24 cellular contexts compared by ENCODE assay signal in the genomic region with DNA sequence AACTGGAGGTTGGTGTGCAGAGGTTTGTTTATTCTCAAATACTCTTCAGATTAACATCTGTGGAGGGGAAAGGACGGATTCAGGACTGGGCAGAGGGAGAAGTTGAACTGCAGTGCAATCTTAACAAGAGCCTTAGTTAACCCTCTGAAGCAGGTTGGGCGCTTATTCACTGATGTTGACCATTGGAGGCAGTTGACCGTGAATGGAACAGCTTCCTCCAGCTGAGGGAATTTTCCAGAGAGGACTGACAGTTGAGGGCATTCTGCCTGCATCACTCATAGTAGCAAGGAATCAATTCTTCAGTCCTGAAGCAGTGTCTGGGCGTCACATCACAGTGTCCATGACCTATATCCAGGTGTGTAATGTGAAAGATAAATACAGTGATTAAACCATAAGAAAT.
"Had no signal": no experiment of that assay in that cellular context is flagged by ENCODE, and none has a peak within 500 bp of the region (broad histone marks: within the 10 kb centered on the region; RNA-seq: fewer than 3 reads in every experiment).

No MANE protein-coding gene starts in this region.

- H3K27me3 ChIP-seq: ovary, suprapubic skin, tibial artery, uterus had no signal

- ATAC-seq: mucosa of descending colon; naive thymus-derived CD4-positive, alpha-beta T cell; natural killer cell treated with Interleukin-12 subunit alpha and Interleukin-12 subunit beta and Interleukin-15 and Interleukin-18, amount 100 ng/mL, for 72 hours; right cardiac atrium; sciatic nerve; stimulated activated naive B cell treated with anti-CD40 and anti-IgM and Interleukin-4, amounts not matched to agents 10 μg/mL and 1 μg/mL and 100 μg/mL, for 72 hours had no signal

- H3K4me3 ChIP-seq: left ventricle myocardium inferior, lung, mucosa of descending colon, ovary, skin epidermis, suprapubic skin, thoracic aorta, tibial artery, uterus had no signal

- H3K36me3 ChIP-seq: left ventricle myocardium inferior, ovary, suprapubic skin, thoracic aorta, tibial artery, uterus had no signal

- H3K9me3 ChIP-seq: ovary, suprapubic skin, uterus had no signal

- DNase-seq: hypothalamus; immature natural killer cell; left ventricle myocardium inferior; mesendoderm; midbrain; mucosa of descending colon; naive thymus-derived CD4-positive, alpha-beta T cell; ovary; retina; right cardiac atrium; stimulated activated CD4-positive, alpha-beta T cell treated with anti-CD3 and anti-CD28 coated beads, Interleukin-12 subunit alpha, Interleukin-12 subunit beta, amount 100 ng/mL, for 4 hours; stimulated activated CD4-positive, alpha-beta T cell treated with anti-CD3 and anti-CD28 coated beads, Interleukin-15, amount 100 ng/mL, for 24 hours; stimulated activated CD4-positive, alpha-beta T cell treated with anti-CD3 and anti-CD28 coated beads, Interleukin-2, amount 100 ng/mL, for 24 hours; stimulated activated CD4-positive, alpha-beta T cell treated with anti-CD3 and anti-CD28 coated beads, Interleukin-4, amount 100 ng/mL, for 1 hour; stimulated activated naive B cell treated with anti-CD40 and anti-IgM and Interleukin-4, amounts not matched to agents 10 μg/mL and 1 μg/mL and 100 μg/mL, for 72 hours; tibial artery; uterus had no signal

- H3K4me1 ChIP-seq: suprapubic skin, uterus had no signal

- H3K27ac ChIP-seq: left ventricle myocardium inferior, ovary, skin epidermis, suprapubic skin, thoracic aorta, tibial artery, uterus had no signal

- FAIRE-seq: keratinocyte had no signal
